ENCODE assay signal across 26 cellular contexts in the genomic region with DNA sequence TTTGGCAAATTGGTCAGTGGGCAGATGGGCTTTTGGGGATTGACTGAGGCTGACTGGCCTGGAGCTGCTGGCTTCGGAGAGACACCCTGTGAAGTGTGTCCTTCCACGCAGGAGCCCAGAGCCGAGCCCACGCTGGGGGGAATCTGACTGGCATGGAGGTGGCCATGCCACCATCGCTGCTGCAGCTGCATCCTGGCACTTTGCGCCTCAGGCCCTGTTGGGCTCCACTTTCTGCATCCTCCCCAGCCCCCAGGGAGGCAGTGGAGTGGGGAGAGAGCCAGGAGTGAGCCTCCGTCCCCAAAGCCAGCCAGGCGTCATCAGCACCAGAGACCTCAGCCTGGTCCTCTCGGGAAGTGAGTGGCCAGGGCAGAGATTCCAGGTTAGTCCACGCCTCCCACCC. TPM values are rescaled to one million over a fixed set of nuclear protein-coding genes. Genes with fewer than 3 reads are reported as not detected.
"Had no signal": no experiment of that assay in that cellular context is flagged by ENCODE, and none has a peak within 500 bp of the region (broad histone marks: within the 10 kb centered on the region; RNA-seq: fewer than 3 reads in every experiment).

No MANE protein-coding gene starts in this region.

- ATAC-seq: activated naive CD4-positive, alpha-beta T cell treated with anti-CD3 and anti-CD28 coated beads, Interleukin-2, amount 50 U/mL, for 72 hours; activated naive CD8-positive, alpha-beta T cell treated with anti-CD3 and anti-CD28 coated beads, Interleukin-2, amount 50 U/mL, for 24 hours; activated T-cell treated with anti-CD3 and anti-CD28 coated beads, Interleukin-2, amount 50 U/mL, for 4 hours; body of pancreas; PC-3; Right ventricle myocardium inferior had no signal

- H3K27me3 ChIP-seq: ascending aorta, body of pancreas had no signal

- H3K9me3 ChIP-seq: ascending aorta, body of pancreas had no signal

- H3K4me3 ChIP-seq: ascending aorta, body of pancreas, SK-N-MC had no signal

- H3K4me1 ChIP-seq: ascending aorta, body of pancreas had no signal

- DNase-seq: activated CD4-positive, alpha-beta memory T cell treated with anti-CD3 and anti-CD28 coated beads for 36 hours; activated CD4-positive, alpha-beta T cell treated with anti-CD3 and anti-CD28 coated beads, Interleukin-2, amount 10 ng/mL, durations not matched to agents 7 days and 5 days; activated CD4-positive, CD25-positive, alpha-beta regulatory T cell; activated CD8-positive, alpha-beta memory T cell treated with anti-CD3 and anti-CD28 coated beads for 24 hours; activated effector memory CD4-positive, alpha-beta T cell treated with anti-CD3 and anti-CD28 coated beads, Interleukin-2, amount 50 U/mL, for 16 hours; activated naive CD4-positive, alpha-beta T cell treated with Interleukin-2 at 50 U/mL for 16 hours; activated naive CD8-positive, alpha-beta T cell treated with anti-CD3 and anti-CD28 coated beads, Interleukin-2, amount 50 U/mL, for 24 hours; activated T-cell treated with anti-CD3 and anti-CD28 coated beads, Interleukin-2, amount 50 U/mL, for 4 hours; amniotic stem cell; body of pancreas; central memory CD4-positive, alpha-beta T cell; Kasumi-1; NCI-H146; NCI-H187 treated with DMSO at 0.1 percent for 48 hours; NCI-H2081 treated with DMSO at 0.1 percent for 48 hours; NCI-H446; NCI-H524; PC-3; T-helper 1 cell had no signal

- FAIRE-seq: bronchial epithelial cell had no signal

- H3K27ac ChIP-seq: ascending aorta, body of pancreas, SK-N-MC, VCaP had no signal

RNA-seq across cellular contexts. Expression of a gene that starts 17.0 kb away (rescaled TPM):
- total RNA-seq: activated CD4-positive, alpha-beta memory T cell treated with anti-CD3 and anti-CD28 coated beads for 36 hours; activated CD4-positive, alpha-beta T cell treated with anti-CD3 and anti-CD28 coated beads, Interleukin-2, amount 10 ng/mL, durations not matched to agents 7 days and 5 days; activated naive CD4-positive, alpha-beta T cell treated with anti-CD3 and anti-CD28 coated beads, Interleukin-2, amount 50 U/mL, for 72 hours; activated T-cell treated with anti-CD3 and anti-CD28 coated beads, Interleukin-2, amount 50 U/mL, for 4 hours; ascending aorta; Right ventricle myocardium inferior; T-helper 2 cell treated with Interferon-gamma antibody and Interleukin-4, amounts not matched to agents 100 ng/mL and 5 ng/mL, for 36 hours had no signal

RNA-seq across cellular contexts. Expression of a gene that starts 24.3 kb away (rescaled TPM):
- total RNA-seq: activated CD4-positive, alpha-beta memory T cell treated with anti-CD3 and anti-CD28 coated beads for 36 hours; activated CD4-positive, alpha-beta T cell treated with anti-CD3 and anti-CD28 coated beads, Interleukin-2, amount 10 ng/mL, durations not matched to agents 7 days and 5 days; activated naive CD4-positive, alpha-beta T cell treated with anti-CD3 and anti-CD28 coated beads, Interleukin-2, amount 50 U/mL, for 72 hours; ascending aorta; bronchial epithelial cell; PC-3; Right ventricle myocardium inferior; T-helper 2 cell treated with Interferon-gamma antibody and Interleukin-4, amounts not matched to agents 100 ng/mL and 5 ng/mL, for 36 hours had no signal
